In genomic region chr12:123231931-123232330, GRCh38 we compare ENCODE assay signal across 8 cellular contexts. TPM values are rescaled to one million over a fixed set of nuclear protein-coding genes. Genes with fewer than 3 reads are reported as not detected.
A peak's percentile ranks its signal among the peaks of the same experiment; 100 is the strongest.
DNase-seq lines count a peak whose midpoint lies in the region; ATAC-seq and TF ChIP-seq lines count a peak whose summit lies in the region.

No MANE protein-coding gene starts in this region.

- H3K9me3 ChIP-seq in OCI-LY3 (ENCODE audit: insufficient read depth, low read length), result no peaks in the 10 kb centered on the region

- H3K79me2 ChIP-seq in OCI-LY3 (ENCODE audit: low read length), result peaks cover 66% of the 10 kb centered on the region

- no peaks in the 10 kb centered on the region for H3K27me3 ChIP-seq in OCI-LY3 (ENCODE audit: low read depth, low read length)

- H3K4me1 ChIP-seq in OCI-LY3 (ENCODE audit: low read length), result peaks cover 24% of the 10 kb centered on the region

- H3K36me3 ChIP-seq in OCI-LY3 (replicated peaks; ENCODE audit: low read depth, low read length), result peaks cover 19% of the 10 kb centered on the region

- H3K27ac ChIP-seq in OCI-LY3 (ENCODE audit: low read length), result peak overlapping the region; percentile 80

- H3K4me3 ChIP-seq in OCI-LY3 (ENCODE audit: low read length) (peak overlapping the region; percentile 86), epithelial cell of proximal tubule (ENCODE audit: low read depth, low read length) (peak overlapping the region; percentile 66)

- H2AFZ ChIP-seq in OCI-LY3 (ENCODE audit: low read depth, low read length), result peak overlapping the region; percentile 49; the same call in 1 of the 2 replicates

- no peak for ATAC-seq in GM19324 (IDR thresholded peaks at IDR 0.05; ENCODE audit: low FRiP score, unreplicated experiment)

- TF ChIP-seq CTCF in OCI-LY3 (IDR thresholded peaks at IDR 0.05; ENCODE audit: low read depth, low read length), result no peak
- no peak for TF ChIP-seq CTCF in epithelial cell of proximal tubule (conservative IDR thresholded peaks at IDR 0.05; ENCODE audit: low read depth, low read length)

- peaks cover 9% of the 10 kb centered on the region for H4K20me1 ChIP-seq in OCI-LY3 (ENCODE audit: insufficient read depth, low read length)

- H3K4me2 ChIP-seq in OCI-LY3 (ENCODE audit: low read length), result peak overlapping the region; percentile 96

- H3K9ac ChIP-seq in OCI-LY3 (ENCODE audit: low read length), result peak overlapping the region; percentile 82

- DNase-seq in DMS153 (lab: John Stamatoyannopoulos, UW) (peak; percentile 5), DMS153 treated with DMSO at 0.1 percent for 48 hours (lab: John Stamatoyannopoulos, UW; ENCODE audit: unreplicated experiment) (no peak), epithelial cell of proximal tubule (ENCODE audit: low read depth) (no peak), renal cortical epithelial cell (ENCODE audit: low read depth) (peak; percentile 42), NCI-H2029 treated with DMSO at 0.1 percent for 48 hours (lab: John Stamatoyannopoulos, UW) (no peak), AML-193 (lab: John Stamatoyannopoulos, UW) (no peak)

RNA-seq across cellular contexts. Expression of gene MPHOSPH9, which starts 1.0 kb away (rescaled TPM):
- total RNA-seq in epithelial cell of proximal tubule, result 47.8 and 52.6 TPM in 2 replicates
- total RNA-seq in renal cortical epithelial cell, result 39.4 and 64.2 TPM in 2 replicates

RNA-seq across cellular contexts. Expression of gene MTRFR, which starts 1.3 kb away (rescaled TPM):
- total RNA-seq in epithelial cell of proximal tubule (13.8 and 31.2 TPM in 2 replicates), renal cortical epithelial cell (14.9 and 18.8 TPM in 2 replicates)

RNA-seq across cellular contexts. Expression of gene CDK2AP1, which starts 39.7 kb away (rescaled TPM):
- total RNA-seq in epithelial cell of proximal tubule, result 236 and 247 TPM in 2 replicates
- 84.1 and 123 TPM in 2 replicates for total RNA-seq in renal cortical epithelial cell

Comparison
In these comparisons a context has a peak if more than half of its experiments do, and no peak if none do; other contexts are left out.
1. DNase-seq: peak in DMS153 (single experiment) and renal cortical epithelial cell (single experiment); none in DMS153 treated with DMSO at 0.1 percent for 48 hours (single experiment), epithelial cell of proximal tubule (single experiment), NCI-H2029 treated with DMSO at 0.1 percent for 48 hours (single experiment) and AML-193 (0 of 2).